ENCODE assay signal across 16 cellular contexts in genomic region chr17:67673006-67673405, GRCh38. TPM values are rescaled to one million over a fixed set of nuclear protein-coding genes. Genes with fewer than 3 reads are reported as not detected.
DNase-seq lines count a peak whose midpoint lies in the region; ATAC-seq and TF ChIP-seq lines count a peak whose summit lies in the region.
"Had no signal": no experiment of that assay in that cellular context is flagged by ENCODE, and none has a peak within 500 bp of the region (broad histone marks: within the 10 kb centered on the region; RNA-seq: fewer than 3 reads in every experiment).

No MANE protein-coding gene starts in this region.

- no peak overlapping the region for H3K4me3 ChIP-seq in PC-9

- POLR2A ChIA-PET in activated CD8-positive, alpha-beta T cell treated with anti-CD3 and anti-CD28 coated beads for 36 hours (lab: Charles Lee), result no interaction called here
- POLR2A ChIA-PET in activated CD8-positive, alpha-beta T cell treated with anti-CD3 and anti-CD28 coated beads, Interleukin-2, amount 10 ng/mL, durations not matched to agents 7 days and 5 days (lab: Charles Lee), result no interaction called here
- POLR2A ChIA-PET in PC-9 (lab: Charles Lee; ENCODE audit: unreplicated experiment), result no interaction called here

- no TSS peak for BruUV-seq in PC-9 (replicated peaks; lab: Mats Ljungman, UMichigan)

- peaks cover 14% of the 10 kb centered on the region for H3K36me3 Mint-ChIP-seq in activated CD8-positive, alpha-beta T cell treated with anti-CD3 and anti-CD28 coated beads for 36 hours (ENCODE audit: low read depth)
- peaks cover 23% of the 10 kb centered on the region for H3K36me3 Mint-ChIP-seq in activated CD8-positive, alpha-beta T cell treated with anti-CD3 and anti-CD28 coated beads, Interleukin-2, amount 10 ng/mL, durations not matched to agents 7 days and 5 days (ENCODE audit: low read depth)
- H3K36me3 Mint-ChIP-seq in brain, result peaks cover 21% of the 10 kb centered on the region

- TF ChIP-seq CTCF in activated CD8-positive, alpha-beta T cell treated with anti-CD3 and anti-CD28 coated beads for 36 hours (IDR thresholded peaks at IDR 0.05), result no peak
- no peak for TF ChIP-seq CTCF in PC-9 (conservative IDR thresholded peaks at IDR 0.05)
- no peak for TF ChIP-seq CTCF in brain (conservative IDR thresholded peaks at IDR 0.05)

- H3F3A ChIP-seq in PC-9 (ENCODE audit: insufficient read depth, low read depth), result no peaks in the 10 kb centered on the region

- no peaks in the 10 kb centered on the region for H3K9me2 ChIP-seq in PC-9 (ENCODE audit: insufficient read depth)

- no peaks in the 10 kb centered on the region for H3K27me3 ChIP-seq in PC-9 (ENCODE audit: insufficient read depth, low read depth)

- intact Hi-C loops in activated CD8-positive, alpha-beta T cell treated with anti-CD3 and anti-CD28 coated beads for 36 hours (cut with micrococcal nuclease), result no loop called here
- intact Hi-C loops in PC-9 (cut with micrococcal nuclease; ENCODE audit: unreplicated experiment), result loop anchor here (5.0 kb wide), 1 partner anchor 36 kb away; no protein-coding TSS in a partner anchor

- no peak for DNase-seq in activated CD8-positive, alpha-beta T cell treated with anti-CD3 and anti-CD28 coated beads for 36 hours
- no peak for DNase-seq in activated CD8-positive, alpha-beta T cell treated with anti-CD3 and anti-CD28 coated beads, Interleukin-2, amount 10 ng/mL, durations not matched to agents 7 days and 5 days
- DNase-seq in PC-9, result no peak
- DNase-seq in activated effector memory CD4-positive, alpha-beta T cell treated with anti-CD3 and anti-CD28 coated beads, Interleukin-2, amount 50 U/mL, for 16 hours, result no peak
- DNase-seq: C1 segment of cervical spinal cord; Caco-2; CD4-positive, CD25-positive, alpha-beta regulatory T cell; CD8-positive, alpha-beta memory T cell; GF-D8; GOT3; H7; HFFc6 had no signal

- H3K79me2 ChIP-seq in PC-9 (ENCODE audit: low read depth), result no peaks in the 10 kb centered on the region

- no peaks in the 10 kb centered on the region for H3K9me3 ChIP-seq in PC-9 (ENCODE audit: insufficient read depth, low read depth)

- H3K4me3 Mint-ChIP-seq in activated CD8-positive, alpha-beta T cell treated with anti-CD3 and anti-CD28 coated beads for 36 hours, result no peak overlapping the region
- no peak overlapping the region for H3K4me3 Mint-ChIP-seq in activated CD8-positive, alpha-beta T cell treated with anti-CD3 and anti-CD28 coated beads, Interleukin-2, amount 10 ng/mL, durations not matched to agents 7 days and 5 days
- no peak overlapping the region for H3K4me3 Mint-ChIP-seq in brain
- H3K4me3 Mint-ChIP-seq: B cell; CD4-positive, CD25-positive, alpha-beta regulatory T cell; CD8-positive, alpha-beta memory T cell; HFFc6 had no signal

- no peaks in the 10 kb centered on the region for H3K4me1 Mint-ChIP-seq in activated CD8-positive, alpha-beta T cell treated with anti-CD3 and anti-CD28 coated beads for 36 hours (ENCODE audit: low read depth)
- H3K4me1 Mint-ChIP-seq in activated CD8-positive, alpha-beta T cell treated with anti-CD3 and anti-CD28 coated beads, Interleukin-2, amount 10 ng/mL, durations not matched to agents 7 days and 5 days (ENCODE audit: low read depth), result no peaks in the 10 kb centered on the region
- peaks cover 20% of the 10 kb centered on the region for H3K4me1 Mint-ChIP-seq in brain
- H3K4me1 Mint-ChIP-seq: B cell; CD4-positive, CD25-positive, alpha-beta regulatory T cell; CD8-positive, alpha-beta memory T cell had no signal

- H3K4me2 ChIP-seq in PC-9, result 0 out of 2 replicates have a peak overlapping the region, but pooled peaks have one; percentile 0

- no peaks in the 10 kb centered on the region for H4K20me1 ChIP-seq in PC-9 (ENCODE audit: insufficient read depth)

- no peaks in the 10 kb centered on the region for H3K9me3 Mint-ChIP-seq in activated CD8-positive, alpha-beta T cell treated with anti-CD3 and anti-CD28 coated beads for 36 hours
- H3K9me3 Mint-ChIP-seq in activated CD8-positive, alpha-beta T cell treated with anti-CD3 and anti-CD28 coated beads, Interleukin-2, amount 10 ng/mL, durations not matched to agents 7 days and 5 days (ENCODE audit: insufficient read depth), result no peaks in the 10 kb centered on the region
- H3K9me3 Mint-ChIP-seq in brain, result peaks cover 0 to 4% (median 0%) of the 10 kb centered on the region in 5 experiments
- H3K9me3 Mint-ChIP-seq: CD8-positive, alpha-beta memory T cell; HFFc6 had no signal

- H3K27me3 Mint-ChIP-seq in activated CD8-positive, alpha-beta T cell treated with anti-CD3 and anti-CD28 coated beads for 36 hours, result no peaks in the 10 kb centered on the region
- H3K27me3 Mint-ChIP-seq in activated CD8-positive, alpha-beta T cell treated with anti-CD3 and anti-CD28 coated beads, Interleukin-2, amount 10 ng/mL, durations not matched to agents 7 days and 5 days (ENCODE audit: low read depth), result no peaks in the 10 kb centered on the region
- H3K27me3 Mint-ChIP-seq in brain, result no peaks in the 10 kb centered on the region
- H3K27me3 Mint-ChIP-seq: B cell; CD4-positive, CD25-positive, alpha-beta regulatory T cell; CD8-positive, alpha-beta memory T cell had no signal

- no peak overlapping the region for H2AFZ ChIP-seq in PC-9

- H3K27ac Mint-ChIP-seq in activated CD8-positive, alpha-beta T cell treated with anti-CD3 and anti-CD28 coated beads for 36 hours, result peak overlapping the region; percentile 36
- H3K27ac Mint-ChIP-seq in activated CD8-positive, alpha-beta T cell treated with anti-CD3 and anti-CD28 coated beads, Interleukin-2, amount 10 ng/mL, durations not matched to agents 7 days and 5 days, result no peak overlapping the region
- H3K27ac Mint-ChIP-seq in brain, result peak overlapping the region; percentile 41 to 79 (median 76)
- H3K27ac Mint-ChIP-seq: B cell; CD4-positive, CD25-positive, alpha-beta regulatory T cell; HFFc6 had no signal

- CTCF ChIA-PET in activated CD8-positive, alpha-beta T cell treated with anti-CD3 and anti-CD28 coated beads for 36 hours (lab: Charles Lee), result no interaction called here
- CTCF ChIA-PET in activated CD8-positive, alpha-beta T cell treated with anti-CD3 and anti-CD28 coated beads, Interleukin-2, amount 10 ng/mL, durations not matched to agents 7 days and 5 days (lab: Charles Lee), result no interaction called here
- CTCF ChIA-PET in PC-9 (lab: Charles Lee), result no interaction called here

- H3K36me3 ChIP-seq in PC-9 (ENCODE audit: low read depth), result no peaks in the 10 kb centered on the region

- H3K4me1 ChIP-seq in PC-9 (replicated peaks; ENCODE audit: insufficient read depth), result peaks cover 17% of the 10 kb centered on the region; the same call in 1 of the 2 replicates

- ATAC-seq in activated CD8-positive, alpha-beta T cell treated with anti-CD3 and anti-CD28 coated beads for 36 hours, result no peak
- ATAC-seq in activated CD8-positive, alpha-beta T cell treated with anti-CD3 and anti-CD28 coated beads, Interleukin-2, amount 10 ng/mL, durations not matched to agents 7 days and 5 days, result no peak
- ATAC-seq in HG02840 (IDR thresholded peaks at IDR 0.05; ENCODE audit: low FRiP score, unreplicated experiment), result no peak
- ATAC-seq: HCT116 had no signal

- 0 out of 2 replicates have a peak overlapping the region, but pooled peaks have one; percentile 11 for H3K27ac ChIP-seq in PC-9

RNA-seq across cellular contexts. Expression of gene NOL11, which starts 44.7 kb away (rescaled TPM):
- total RNA-seq in activated CD8-positive, alpha-beta T cell treated with anti-CD3 and anti-CD28 coated beads for 36 hours, result 10 to 100 TPM; 74.3 to 76.0 TPM
- total RNA-seq in activated CD8-positive, alpha-beta T cell treated with anti-CD3 and anti-CD28 coated beads, Interleukin-2, amount 10 ng/mL, durations not matched to agents 7 days and 5 days, result 10 to 100 TPM; 54.0 to 55.6 TPM
- total RNA-seq in PC-9 (2021), result 22.3 and 38.2 TPM in 2 replicates
- polyA plus RNA-seq in brain (ENCODE audit: insufficient read depth, low read depth, low replicate concordance), result 17.4 TPM
